9 cellular contexts compared by ENCODE assay signal in genomic region chr11:42631223-42631843, GRCh38.
DNase-seq lines count a peak whose midpoint lies in the region; ATAC-seq and TF ChIP-seq lines count a peak whose summit lies in the region.
"Had no signal": no experiment of that assay in that cellular context is flagged by ENCODE, and none has a peak within 500 bp of the region (broad histone marks: within the 10 kb centered on the region; RNA-seq: fewer than 3 reads in every experiment).

No MANE protein-coding gene starts in this region.

- intact Hi-C loops in body of pancreas (cut with DNase I), result no loop called here

- WGBS in body of pancreas, 2 donors, result 34 to 40% methylated on average over 2 of the region's 2 CpGs

- H3K27me3 ChIP-seq in body of pancreas, result no peaks in the 10 kb centered on the region

- peak overlapping the region in 2 of 3 experiments; percentile 14 to 47 for H3K27ac Mint-ChIP-seq in nephron
- H3K27ac Mint-ChIP-seq in stimulated activated memory B cell treated with anti-CD40 and anti-IgM and Interleukin-4, amounts not matched to agents 10 μg/mL and 1 μg/mL and 100 μg/mL, for 72 hours, result no peak overlapping the region

- H3K4me3 Mint-ChIP-seq in nephron, result no peak overlapping the region
- H3K4me3 Mint-ChIP-seq in stimulated activated memory B cell treated with anti-CD40 and anti-IgM and Interleukin-4, amounts not matched to agents 10 μg/mL and 1 μg/mL and 100 μg/mL, for 72 hours, result no peak overlapping the region

- no peaks in the 10 kb centered on the region for H3K36me3 ChIP-seq in body of pancreas (replicated peaks in 1 of 2; ENCODE audit: insufficient read depth in 1 of 2, low read depth in 2 of 2)

- no peak overlapping the region for H3K27ac ChIP-seq in body of pancreas

- no peaks in the 10 kb centered on the region for H3K27me3 Mint-ChIP-seq in nephron (ENCODE audit: low read depth)
- H3K27me3 Mint-ChIP-seq in stimulated activated memory B cell treated with anti-CD40 and anti-IgM and Interleukin-4, amounts not matched to agents 10 μg/mL and 1 μg/mL and 100 μg/mL, for 72 hours, result no peaks in the 10 kb centered on the region

- H3K9me3 ChIP-seq in body of pancreas, result no peaks in the 10 kb centered on the region

- no peak for ATAC-seq in HG02852 (IDR thresholded peaks at IDR 0.05; ENCODE audit: unreplicated experiment)
- ATAC-seq in HG03565 (IDR thresholded peaks at IDR 0.05; ENCODE audit: unreplicated experiment), result no peak
- ATAC-seq in stimulated activated memory B cell treated with anti-CD40 and anti-IgM and Interleukin-4, amounts not matched to agents 10 μg/mL and 1 μg/mL and 100 μg/mL, for 72 hours, result no peak
- no peak for ATAC-seq in body of pancreas

- no peaks in the 10 kb centered on the region for H3K4me1 ChIP-seq in body of pancreas

- no peaks in the 10 kb centered on the region for H3K9me3 Mint-ChIP-seq in nephron
- H3K9me3 Mint-ChIP-seq in stimulated activated memory B cell treated with anti-CD40 and anti-IgM and Interleukin-4, amounts not matched to agents 10 μg/mL and 1 μg/mL and 100 μg/mL, for 72 hours, result peaks cover 5% of the 10 kb centered on the region

- H3K4me3 ChIP-seq in body of pancreas, result no peak overlapping the region

- no peak for TF ChIP-seq POLR2A in body of pancreas (IDR thresholded peaks at IDR 0.05)

- DNase-seq in NAMALWA (ENCODE audit: low spot score), result peak; percentile 33
- peak; percentile 70 for DNase-seq in astrocyte of the hippocampus (ENCODE audit: low read depth, low spot score)
- no peak for DNase-seq in body of pancreas
- DNase-seq: NCI-H2227 treated with DMSO at 0.1 percent for 48 hours had no signal

- H3K4me1 Mint-ChIP-seq in nephron, result peaks cover 1% of the 10 kb centered on the region
- no peaks in the 10 kb centered on the region for H3K4me1 Mint-ChIP-seq in stimulated activated memory B cell treated with anti-CD40 and anti-IgM and Interleukin-4, amounts not matched to agents 10 μg/mL and 1 μg/mL and 100 μg/mL, for 72 hours

- no peaks in the 10 kb centered on the region for H3K36me3 Mint-ChIP-seq in nephron (ENCODE audit: low read depth)
- no peaks in the 10 kb centered on the region for H3K36me3 Mint-ChIP-seq in stimulated activated memory B cell treated with anti-CD40 and anti-IgM and Interleukin-4, amounts not matched to agents 10 μg/mL and 1 μg/mL and 100 μg/mL, for 72 hours

- TF ChIP-seq CTCF in GM12872 (IDR thresholded peaks at IDR 0.05; ENCODE audit: insufficient read depth, low read depth, low read length) (peak; percentile 27; the same call in 1 of the 3 replicates), nephron (IDR thresholded peaks at IDR 0.05; ENCODE audit: unreplicated experiment in 3 of 3) (peak; percentile 39 to 50 (median 41)), body of pancreas (IDR thresholded peaks at IDR 0.05) (no peak)

Comparison
In these comparisons a context has a peak if more than half of its experiments do, and no peak if none do; other contexts are left out.
1. CTCF ChIP-seq: peak in GM12872 (single experiment) and nephron (3 of 3); none in body of pancreas (0 of 7).
2. DNase-seq: peak in NAMALWA (single experiment) and astrocyte of the hippocampus (single experiment); none in body of pancreas (0 of 4).